8 cellular contexts compared by ENCODE assay signal in the genomic region with DNA sequence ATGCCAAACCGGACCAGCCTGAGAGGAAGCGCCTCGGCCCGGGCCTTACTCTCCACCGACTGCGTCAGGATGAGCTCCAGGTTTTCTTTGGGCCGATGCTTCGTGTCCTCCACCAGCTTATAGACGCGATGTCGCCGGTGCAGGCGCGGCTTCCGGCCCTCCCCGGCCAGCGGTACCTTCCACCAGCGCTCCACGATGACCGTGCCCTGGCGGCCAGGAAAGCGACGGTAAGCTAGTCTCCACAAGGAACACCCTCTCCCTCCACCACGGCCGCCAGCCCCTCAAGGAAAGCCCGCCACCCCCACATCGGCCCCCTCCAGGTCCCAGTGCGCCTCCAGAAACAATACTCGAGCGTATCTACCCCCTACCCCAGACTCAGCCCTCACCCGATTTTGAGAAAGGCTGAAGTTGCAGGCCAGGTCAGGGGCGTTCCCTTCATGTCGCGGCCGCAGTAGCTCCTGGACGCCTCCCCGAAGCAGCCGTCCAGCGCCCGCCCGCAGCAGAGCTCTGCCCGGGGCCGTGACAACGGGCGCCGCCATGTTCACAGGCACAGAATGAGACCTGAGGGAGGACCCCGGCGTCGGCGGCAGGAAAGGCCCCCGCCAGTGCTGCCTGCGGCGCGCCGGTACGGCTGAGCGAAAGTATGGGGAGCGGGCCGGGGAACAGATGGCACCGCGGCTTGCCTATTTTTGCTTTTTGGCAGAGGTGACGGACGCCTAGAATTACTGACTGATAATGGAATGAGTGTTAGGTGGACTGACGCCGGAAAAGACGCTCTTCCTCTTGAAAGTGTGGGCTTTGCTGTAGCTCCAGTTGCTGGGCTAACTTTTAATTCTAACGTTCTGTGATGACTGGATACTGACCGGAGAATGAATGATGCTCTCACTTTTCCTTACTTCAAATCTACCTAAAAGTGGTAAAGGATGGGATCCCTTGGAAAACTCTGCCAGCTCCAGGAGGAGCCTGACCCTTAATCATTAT. TPM values are rescaled to one million over a fixed set of nuclear protein-coding genes. Genes with fewer than 3 reads are reported as not detected.
DNase-seq lines count a peak whose midpoint lies in the region; ATAC-seq and TF ChIP-seq lines count a peak whose summit lies in the region.

A gene (minus strand): TSS at position 556 of the 981 bp plus-strand sequence. CDS start 17 bp downstream, at position 539.

- H2AFZ ChIP-seq in trophoblast cell (ENCODE audit: insufficient read depth, low read length, poor library complexity): peak within 1 kb of the TSS; percentile 68

- WGBS in adipose tissue, 3 donors: 0 to 1% (median 1%) methylated on average over 68 of the region's 68 CpGs
- 0 to 1% (median 1%) methylated on average over 43 to 68 of the region's 68 CpGs for WGBS in heart left ventricle, 4 donors
- no CpG with 5 or more reads among the region's 68 CpGs for WGBS in trophoblast cell (ENCODE audit: extremely low coverage, insufficient coverage, insufficient read length)
- WGBS in tibial nerve, 2 donors: 1 to 2% methylated on average over 30 to 57 of the region's 68 CpGs

- H3K27me3 ChIP-seq in heart left ventricle: no peaks in the 10 kb centered on the region
- no peaks in the 10 kb centered on the region for H3K27me3 ChIP-seq in trophoblast cell (ENCODE audit: insufficient read depth, low read length)
- H3K27me3 ChIP-seq in tibial nerve: no peaks in the 10 kb centered on the region

- peak within 1 kb of the TSS; percentile 49 for H2BK5ac ChIP-seq in trophoblast cell (ENCODE audit: low read depth, low read length, poor library complexity)

- no peak for TF ChIP-seq CTCF in GM10266 (IDR thresholded peaks at IDR 0.05; ENCODE audit: control insufficient read depth, insufficient read depth, low read depth, missing control alignments)
- TF ChIP-seq CTCF in heart left ventricle (IDR thresholded peaks at IDR 0.05): no peak
- no peak for TF ChIP-seq CTCF in tibial nerve (IDR thresholded peaks at IDR 0.05)

- TF ChIP-seq EP300 in tibial nerve (IDR thresholded peaks at IDR 0.05): peak in 1 of 2 donors; percentile 76

- peak within 1 kb of the TSS; percentile 94 for H3K9ac ChIP-seq in trophoblast cell (ENCODE audit: low read length)

- intact Hi-C loops in heart left ventricle (cut with DNase I): loop anchor here in 1 of 10 donors (10.0 kb wide), 1 partner anchor 242 kb away; no protein-coding TSS in a partner anchor

- ATAC-seq in HG02642 (IDR thresholded peaks at IDR 0.05; ENCODE audit: poor library complexity, unreplicated experiment) (peak; percentile 97), heart left ventricle (peak; percentile 97 to 99 (median 99))

- no peak within 1 kb of the TSS for H2AK5ac ChIP-seq in trophoblast cell (ENCODE audit: low read length)

- H2BK12ac ChIP-seq in trophoblast cell (ENCODE audit: low read length): no peak within 1 kb of the TSS

- no peak within 1 kb of the TSS for H3K23ac ChIP-seq in trophoblast cell (ENCODE audit: low read length)

- peak within 1 kb of the TSS; percentile 11 for H3K27ac ChIP-seq in adipose tissue (ENCODE audit: low read depth, low read length)
- H3K27ac ChIP-seq in heart left ventricle: peak within 1 kb of the TSS; percentile 41 to 94 (median 88)
- H3K27ac ChIP-seq in trophoblast cell (ENCODE audit: low read depth, low read length): peak within 1 kb of the TSS; percentile 4
- peak within 1 kb of the TSS; percentile 90 to 93 (median 91) for H3K27ac ChIP-seq in tibial nerve

- peak within 1 kb of the TSS; percentile 59 for H3K14ac ChIP-seq in trophoblast cell (ENCODE audit: low read length)

- H3K79me2 ChIP-seq in trophoblast cell (ENCODE audit: control insufficient read depth, insufficient read depth, low read length, poor library complexity): no peaks in the 10 kb centered on the region

- peak within 1 kb of the TSS; percentile 68 for H4K12ac ChIP-seq in trophoblast cell (ENCODE audit: low read depth, low read length)

- H3K4me3 ChIP-seq in heart left ventricle (peak within 1 kb of the TSS; percentile 63 to 96 (median 82)), trophoblast cell (ENCODE audit: low read depth, low read length) (peak within 1 kb of the TSS; percentile 91), tibial nerve (peak within 1 kb of the TSS; percentile 70 to 87 (median 82))

- TF ChIP-seq POLR2A in heart left ventricle (IDR thresholded peaks at IDR 0.05) (peak in 1 of 2 donors; percentile 35), tibial nerve (IDR thresholded peaks at IDR 0.05) (no peak)

- peaks cover 7% of the 10 kb centered on the region for H3K79me1 ChIP-seq in trophoblast cell (ENCODE audit: low read length)

- peak within 1 kb of the TSS; percentile 67 for H3K18ac ChIP-seq in trophoblast cell (ENCODE audit: low read length)

- peak within 1 kb of the TSS; percentile 84 for H3K4me2 ChIP-seq in trophoblast cell (ENCODE audit: low read length)

- H3K4me1 ChIP-seq in heart left ventricle: peaks cover 0 to 17% (median 13%) of the 10 kb centered on the region in 12 donors
- H3K4me1 ChIP-seq in trophoblast cell (ENCODE audit: control insufficient read depth in 1 of 2, insufficient read depth in 2 of 2, low read length in 2 of 2): peaks cover 5 to 7% of the 10 kb centered on the region in 2 experiments
- peaks cover 0 to 18% (median 6%) of the 10 kb centered on the region in 4 donors for H3K4me1 ChIP-seq in tibial nerve

- H3K4ac ChIP-seq in trophoblast cell (ENCODE audit: low read depth, low read length): peak within 1 kb of the TSS; percentile 70

- DNase-seq in GM10266 (ENCODE audit: extremely low spot score) (peak; percentile 92), NCI-H1417 treated with DMSO at 0.1 percent for 48 hours (lab: John Stamatoyannopoulos, UW) (peak; percentile 61), T-helper 1 cell (peak; percentile 58 to 88 (median 76)), heart left ventricle (peak; percentile 81 to 91 (median 86)), trophoblast cell (peak; percentile 77 to 85), tibial nerve (ENCODE audit: low spot score in 2 of 2) (peak; percentile 55 to 61)

- H3K9me3 ChIP-seq in heart left ventricle (no peaks in the 10 kb centered on the region), trophoblast cell (ENCODE audit: insufficient read depth, low read depth, low read length) (no peaks in the 10 kb centered on the region), tibial nerve (no peaks in the 10 kb centered on the region)

- peak within 1 kb of the TSS; percentile 93 for H4K8ac ChIP-seq in trophoblast cell (ENCODE audit: low read depth, low read length)

- H2BK120ac ChIP-seq in trophoblast cell (ENCODE audit: insufficient read depth, low read length, poor library complexity): no peak within 1 kb of the TSS

- H4K91ac ChIP-seq in trophoblast cell (ENCODE audit: low read depth, low read length): peak within 1 kb of the TSS; percentile 83

- peaks cover 0 to 42% (median 38%) of the 10 kb centered on the region in 9 donors for H3K36me3 ChIP-seq in heart left ventricle
- peaks cover 12 to 22% of the 10 kb centered on the region in 2 experiments for H3K36me3 ChIP-seq in trophoblast cell (ENCODE audit: control insufficient read depth in 1 of 2, insufficient read depth in 2 of 2, low read length in 2 of 2)
- H3K36me3 ChIP-seq in tibial nerve: peaks cover 0 to 41% (median 0%) of the 10 kb centered on the region in 3 donors

RNA-seq across cellular contexts. Expression of the gene that starts here (rescaled TPM):
- polyA plus RNA-seq in adipose tissue (10 to 100 TPM; 35.4 to 63.3 (median 63.1) TPM), heart left ventricle (10 to 100 TPM; 45.2 to 57.9 TPM)
- total RNA-seq in heart left ventricle (10 to 100 TPM; 35.8 to 53.2 (median 46.3) TPM), tibial nerve (10 to 100 TPM; 47.1 to 74.1 (median 58.7) TPM)
- 67.0 and 69.9 TPM in 2 replicates for polyA plus RNA-seq in trophoblast cell (2013)

Comparison
In these comparisons a context has a peak if more than half of its experiments do, and no peak if none do; other contexts are left out.
1. Peak in every context shown above with its lines: DNase-seq, ATAC-seq, H3K4me3 ChIP-seq and H3K27ac ChIP-seq.
2. H3K27ac ChIP-seq: peak in every context shown above with its lines; median percentile 91 in tibial nerve; 88 in heart left ventricle; 11 in adipose tissue; 4 in trophoblast cell.